Comparison of ENCODE assay signal across 8 cellular contexts in genomic region chr12:6231359-6232268, GRCh38. TPM values are rescaled to one million over a fixed set of nuclear protein-coding genes. Genes with fewer than 3 reads are reported as not detected.
A peak's percentile ranks its signal among the peaks of the same experiment; 100 is the strongest.
DNase-seq lines count a peak whose midpoint lies in the region; ATAC-seq lines count a peak whose summit lies in the region.

No MANE protein-coding gene starts in this region.

- H3K4me1 Mint-ChIP-seq in activated CD4-positive, alpha-beta T cell treated with anti-CD3 and anti-CD28 coated beads, Interleukin-2, amount 10 ng/mL, durations not matched to agents 7 days and 5 days = peaks cover 34% of the 10 kb centered on the region
- H3K4me1 Mint-ChIP-seq in activated naive CD8-positive, alpha-beta T cell treated with anti-CD3 and anti-CD28 coated beads, Interleukin-2, amount 50 U/mL, for 24 hours = peaks cover 39% of the 10 kb centered on the region

- intact Hi-C loops in left colon (cut with DNase I, micrococcal nuclease) = loop anchor here in 1 of 2 donors (5.0 kb wide), 1 partner anchor 34 kb away; no protein-coding TSS in a partner anchor

- CTCF ChIA-PET in activated CD4-positive, alpha-beta T cell treated with anti-CD3 and anti-CD28 coated beads, Interleukin-2, amount 10 ng/mL, durations not matched to agents 7 days and 5 days (lab: Charles Lee) = interaction anchor here (0.7 to 2.6 kb wide), 7 partner anchors 10 to 47 kb away, joined by 3 to 7 read pairs (median 4); no protein-coding TSS in a partner anchor

- DNase-seq in activated CD4-positive, alpha-beta T cell treated with anti-CD3 and anti-CD28 coated beads, Interleukin-2, amount 10 ng/mL, durations not matched to agents 7 days and 5 days = no peak
- no peak for DNase-seq in activated CD4-positive, alpha-beta T cell treated with anti-CD3 and anti-CD28 coated beads for 1 hour
- no peak for DNase-seq in activated naive CD8-positive, alpha-beta T cell treated with anti-CD3 and anti-CD28 coated beads, Interleukin-2, amount 50 U/mL, for 24 hours
- peak in 1 of 2 donors; percentile 64 for DNase-seq in left colon
- no peak for DNase-seq in GM19238 (ENCODE audit: insufficient read length, low spot score)

- H3K4me3 Mint-ChIP-seq in activated CD4-positive, alpha-beta T cell treated with anti-CD3 and anti-CD28 coated beads, Interleukin-2, amount 10 ng/mL, durations not matched to agents 7 days and 5 days = no peak overlapping the region
- H3K4me3 Mint-ChIP-seq in activated naive CD8-positive, alpha-beta T cell treated with anti-CD3 and anti-CD28 coated beads, Interleukin-2, amount 50 U/mL, for 24 hours = no peak overlapping the region

- no peaks in the 10 kb centered on the region for H3K9me3 Mint-ChIP-seq in activated CD4-positive, alpha-beta T cell treated with anti-CD3 and anti-CD28 coated beads, Interleukin-2, amount 10 ng/mL, durations not matched to agents 7 days and 5 days
- H3K9me3 Mint-ChIP-seq in activated naive CD8-positive, alpha-beta T cell treated with anti-CD3 and anti-CD28 coated beads, Interleukin-2, amount 50 U/mL, for 24 hours = no peaks in the 10 kb centered on the region

- peaks cover 4% of the 10 kb centered on the region for H3K36me3 Mint-ChIP-seq in activated CD4-positive, alpha-beta T cell treated with anti-CD3 and anti-CD28 coated beads, Interleukin-2, amount 10 ng/mL, durations not matched to agents 7 days and 5 days (ENCODE audit: low read depth)
- H3K36me3 Mint-ChIP-seq in activated naive CD8-positive, alpha-beta T cell treated with anti-CD3 and anti-CD28 coated beads, Interleukin-2, amount 50 U/mL, for 24 hours (ENCODE audit: low read depth) = no peaks in the 10 kb centered on the region

- ATAC-seq in activated naive CD8-positive, alpha-beta T cell treated with anti-CD3 and anti-CD28 coated beads, Interleukin-2, amount 50 U/mL, for 24 hours = peak; percentile 53
- ATAC-seq in left colon (peak; percentile 10), HG03135 (IDR thresholded peaks at IDR 0.05; ENCODE audit: unreplicated experiment) (no peak), GM21381 (IDR thresholded peaks at IDR 0.05; ENCODE audit: unreplicated experiment) (no peak)

- peak overlapping the region; percentile 92 for H3K27ac Mint-ChIP-seq in activated CD4-positive, alpha-beta T cell treated with anti-CD3 and anti-CD28 coated beads, Interleukin-2, amount 10 ng/mL, durations not matched to agents 7 days and 5 days
- no peak overlapping the region for H3K27ac Mint-ChIP-seq in activated naive CD8-positive, alpha-beta T cell treated with anti-CD3 and anti-CD28 coated beads, Interleukin-2, amount 50 U/mL, for 24 hours

- POLR2A ChIA-PET in activated CD4-positive, alpha-beta T cell treated with anti-CD3 and anti-CD28 coated beads, Interleukin-2, amount 10 ng/mL, durations not matched to agents 7 days and 5 days (lab: Charles Lee) = no interaction called here

- H3K27me3 Mint-ChIP-seq in activated CD4-positive, alpha-beta T cell treated with anti-CD3 and anti-CD28 coated beads, Interleukin-2, amount 10 ng/mL, durations not matched to agents 7 days and 5 days = no peaks in the 10 kb centered on the region
- H3K27me3 Mint-ChIP-seq in activated naive CD8-positive, alpha-beta T cell treated with anti-CD3 and anti-CD28 coated beads, Interleukin-2, amount 50 U/mL, for 24 hours = no peaks in the 10 kb centered on the region

- H3K27ac ChIP-seq in temporal lobe (ENCODE audit: low read depth, low read length) = peak overlapping the region; percentile 99

RNA-seq across cellular contexts. Expression of gene CD9, which starts 31.4 kb away (rescaled TPM):
- 1 to 10 TPM; 5.4 to 5.7 TPM for total RNA-seq in activated CD4-positive, alpha-beta T cell treated with anti-CD3 and anti-CD28 coated beads, Interleukin-2, amount 10 ng/mL, durations not matched to agents 7 days and 5 days
- total RNA-seq in left colon (100 to 1,000 TPM; 574 to 766 TPM), temporal lobe (22.1 TPM)

Comparison
In these comparisons a context has a peak if more than half of its experiments do, and no peak if none do; other contexts are left out.
1. ATAC-seq: peak in activated naive CD8-positive, alpha-beta T cell treated with anti-CD3 and anti-CD28 coated beads, Interleukin-2, amount 50 U/mL, for 24 hours (single experiment) and left colon (single experiment); none in HG03135 (single experiment) and GM21381 (single experiment).
2. RNA of gene CD9, which starts 31.4 kb away (total RNA-seq): 574 to 766 TPM in left colon; 22.1 TPM in temporal lobe (single experiment) and 5.4 to 5.7 TPM in activated CD4-positive, alpha-beta T cell treated with anti-CD3 and anti-CD28 coated beads, Interleukin-2, amount 10 ng/mL, durations not matched to agents 7 days and 5 days; every median in the first group is over 10 times any median in the second.